In the genomic region with DNA sequence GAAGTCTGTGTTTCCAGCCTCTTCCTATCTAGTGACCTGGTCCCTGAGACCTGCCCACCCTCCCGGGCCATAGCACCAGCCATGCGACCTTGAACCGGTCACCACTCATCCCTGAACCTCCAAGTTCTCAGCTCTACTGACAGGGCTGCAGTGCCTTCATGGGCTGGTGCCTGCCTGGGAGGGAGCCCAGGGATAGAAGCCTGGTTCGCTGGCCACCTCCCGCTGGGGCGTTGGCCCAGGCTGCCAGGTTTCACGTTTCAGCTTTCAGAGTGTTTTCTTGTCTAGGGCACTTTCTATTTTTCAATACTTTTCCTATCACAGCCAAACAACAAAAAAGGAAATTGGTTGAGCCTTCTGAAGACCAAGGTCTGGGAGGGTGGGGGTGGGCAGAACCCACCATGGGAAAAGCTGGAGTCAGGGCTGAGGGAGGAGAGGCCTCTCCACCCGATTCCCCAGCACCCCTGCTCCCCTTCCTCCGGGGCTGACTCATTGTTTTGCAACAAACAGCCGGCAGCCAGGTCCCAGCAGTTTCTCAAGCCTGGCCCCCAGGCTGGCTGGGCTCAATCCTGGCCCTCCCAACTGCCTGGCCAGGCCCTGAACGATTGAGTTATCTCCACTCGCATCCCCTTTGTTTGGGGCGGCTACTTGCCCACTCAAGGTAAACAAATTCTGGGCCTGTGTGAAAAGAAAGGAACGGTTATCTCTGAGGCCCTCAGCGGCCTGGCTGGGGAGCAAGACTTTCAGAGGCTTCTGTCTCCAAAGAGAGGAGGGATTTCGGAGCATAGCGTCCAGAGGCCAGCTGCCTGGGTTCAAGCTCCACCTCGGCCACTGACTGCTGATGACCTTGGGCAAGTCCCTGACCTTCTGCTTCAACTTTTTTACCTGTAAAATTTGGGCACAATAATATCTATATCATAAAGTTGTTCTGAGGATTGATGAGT, we compare ENCODE assay signal across 8 cellular contexts. TPM values are rescaled to one million over a fixed set of nuclear protein-coding genes. Genes with fewer than 3 reads are reported as not detected.
DNase-seq lines count a peak whose midpoint lies in the region; ATAC-seq and TF ChIP-seq lines count a peak whose summit lies in the region.

No MANE protein-coding gene starts in this region.

- peak overlapping the region; percentile 69 for H2BK20ac ChIP-seq in IMR-90 (ENCODE audit: low read depth, low read length)

- no peak overlapping the region for H3K4me2 ChIP-seq in IMR-90 (ENCODE audit: low read depth, low read length)

- H2AK9ac ChIP-seq in IMR-90 (replicated peaks; ENCODE audit: low read depth, low read length, poor library complexity), result peak overlapping the region; percentile 79

- CTCF ChIA-PET in IMR-90 (lab: Yijun Ruan, JAX), result interaction anchor here (0.6 to 1.4 kb wide), 2 partner anchors 9 to 618 kb away, joined by 3 to 6 read pairs; no protein-coding TSS in a partner anchor

- peak overlapping the region; percentile 87 for H4K5ac ChIP-seq in IMR-90 (ENCODE audit: low read depth, low read length)

- no peaks in the 10 kb centered on the region for H3K36me3 ChIP-seq in CD4-positive, CD25-positive, alpha-beta regulatory T cell (ENCODE audit: control insufficient read depth, insufficient read depth, low read length)
- no peaks in the 10 kb centered on the region for H3K36me3 ChIP-seq in IMR-90 (ENCODE audit: control insufficient read depth, insufficient read depth, low read length)
- H3K36me3 ChIP-seq in effector memory CD4-positive, alpha-beta T cell (ENCODE audit: control insufficient read depth, insufficient read depth, low read length), result no peaks in the 10 kb centered on the region

- peak overlapping the region; percentile 81; the same call in 1 of the 2 replicates for H3K56ac ChIP-seq in IMR-90 (ENCODE audit: extremely low read depth, insufficient read depth, low read length)

- peak overlapping the region; percentile 67 for H3K9ac ChIP-seq in IMR-90 (ENCODE audit: low read depth, low read length)

- H4K91ac ChIP-seq in IMR-90 (ENCODE audit: insufficient read depth, low read depth, low read length), result peak overlapping the region; percentile 88

- no peaks in the 10 kb centered on the region for H3K27me3 Mint-ChIP-seq in CD4-positive, CD25-positive, alpha-beta regulatory T cell
- no peaks in the 10 kb centered on the region for H3K27me3 Mint-ChIP-seq in T-helper 1 cell treated with Interleukin-12 subunit alpha and Interleukin-12 subunit beta and Interleukin-4 antibody, amounts not matched to agents 30 μg/mL and 1 μg/mL, for 36 hours (ENCODE audit: low read depth)
- H3K27me3 Mint-ChIP-seq in memory B cell (no peaks in the 10 kb centered on the region), type B pancreatic cell (no peaks in the 10 kb centered on the region)

- no peak for TF ChIP-seq RAD21 in IMR-90 (IDR thresholded peaks at IDR 0.05; ENCODE audit: low read length)

- H3K27me3 ChIP-seq in CD4-positive, CD25-positive, alpha-beta regulatory T cell (ENCODE audit: control insufficient read depth, insufficient read depth, low read length), result no peaks in the 10 kb centered on the region
- H3K27me3 ChIP-seq in IMR-90 (ENCODE audit: control insufficient read depth, insufficient read depth, low read length), result no peaks in the 10 kb centered on the region
- no peaks in the 10 kb centered on the region for H3K27me3 ChIP-seq in effector memory CD4-positive, alpha-beta T cell (replicated peaks; ENCODE audit: control insufficient read depth, insufficient read depth, low read length, poor library complexity, severe bottlenecking)

- H3K27ac ChIP-seq in CD4-positive, CD25-positive, alpha-beta regulatory T cell (ENCODE audit: insufficient read depth, low read length, poor library complexity, severe bottlenecking), result peak overlapping the region; percentile 62
- H3K27ac ChIP-seq in IMR-90 (ENCODE audit: insufficient read depth, low read length), result peak overlapping the region; percentile 71
- H3K27ac ChIP-seq in effector memory CD4-positive, alpha-beta T cell (ENCODE audit: insufficient read depth, low read length, poor library complexity, severe bottlenecking), result peak overlapping the region; percentile 68

- peak in 1 of 3 donors; percentile 46 for DNase-seq in CD4-positive, CD25-positive, alpha-beta regulatory T cell
- DNase-seq in IMR-90, result peak; percentile 82
- DNase-seq in effector memory CD4-positive, alpha-beta T cell, result no peak
- DNase-seq in memory B cell (ENCODE audit: low spot score in 2 of 2), result no peak
- no peak for DNase-seq in type B pancreatic cell (ENCODE audit: extremely low spot score, unreplicated experiment)

- H3K4me3 ChIP-seq in CD4-positive, CD25-positive, alpha-beta regulatory T cell (ENCODE audit: low read depth, low read length), result no peak overlapping the region
- H3K4me3 ChIP-seq in IMR-90 (ENCODE audit: insufficient read depth, low read depth, low read length), result no peak overlapping the region
- no peak overlapping the region for H3K4me3 ChIP-seq in effector memory CD4-positive, alpha-beta T cell (ENCODE audit: insufficient read depth, low read depth, low read length, poor library complexity, severe bottlenecking)

- dilution Hi-C loops in IMR-90 (cut with HindIII; ENCODE audit: low sequenced_read_pairs, unreplicated experiment), result no loop called here

- peaks cover 7% of the 10 kb centered on the region; the same call in 1 of the 2 replicates for H3K9me1 ChIP-seq in IMR-90 (ENCODE audit: insufficient read depth, low read length)

- H4K8ac ChIP-seq in IMR-90 (ENCODE audit: low read depth in 2 of 2, low read length in 2 of 2), result peak overlapping the region; percentile 90 to 98

- H2BK5ac ChIP-seq in IMR-90 (ENCODE audit: low read depth, low read length, poor library complexity, severe bottlenecking), result peak overlapping the region; percentile 33

- H3K79me1 ChIP-seq in IMR-90 (ENCODE audit: low read depth in 1 of 2, low read length in 2 of 2), result no peaks in the 10 kb centered on the region

- H3K4ac ChIP-seq in IMR-90 (ENCODE audit: low read depth, low read length), result peak overlapping the region; percentile 68

- in situ Hi-C loops in IMR-90 (cut with MboI; ENCODE audit: low sequenced_read_pairs), result no loop called here

- H2AFZ ChIP-seq in IMR-90 (replicated peaks; ENCODE audit: low read length, poor library complexity), result peak overlapping the region; percentile 91

- no peak for TF ChIP-seq POLR2A in IMR-90 (IDR thresholded peaks at IDR 0.05; ENCODE audit: low read depth, low read length)

- BruUV-seq in IMR-90 (replicated peaks; lab: Mats Ljungman, UMichigan), result no TSS peak

- no peak for TF ChIP-seq CTCF in IMR-90 (conservative IDR thresholded peaks at IDR 0.05; ENCODE audit: low read depth, low read length)
- TF ChIP-seq CTCF in type B pancreatic cell (conservative IDR thresholded peaks at IDR 0.05), result no peak

- intact Hi-C loops in IMR-90 (cut with micrococcal nuclease), result loop anchor here (5.0 kb wide), 1 partner anchor 38 kb away; no protein-coding TSS in a partner anchor

- H3K4me1 Mint-ChIP-seq in CD4-positive, CD25-positive, alpha-beta regulatory T cell, result peaks cover 22 to 74% (median 49%) of the 10 kb centered on the region in 4 donors
- H3K4me1 Mint-ChIP-seq in T-helper 1 cell treated with Interleukin-12 subunit alpha and Interleukin-12 subunit beta and Interleukin-4 antibody, amounts not matched to agents 30 μg/mL and 1 μg/mL, for 36 hours (ENCODE audit: low read depth), result peaks cover 53% of the 10 kb centered on the region
- H3K4me1 Mint-ChIP-seq in memory B cell (peaks cover 35% of the 10 kb centered on the region), type B pancreatic cell (ENCODE audit: unreplicated experiment) (peaks cover 46% of the 10 kb centered on the region)

- H3K4me1 ChIP-seq in CD4-positive, CD25-positive, alpha-beta regulatory T cell (ENCODE audit: control insufficient read depth, insufficient read depth, low read length, poor library complexity, severe bottlenecking), result peaks cover 57% of the 10 kb centered on the region
- peaks cover 11% of the 10 kb centered on the region for H3K4me1 ChIP-seq in IMR-90 (ENCODE audit: control insufficient read depth, insufficient read depth, low read length)
- H3K4me1 ChIP-seq in effector memory CD4-positive, alpha-beta T cell (ENCODE audit: control insufficient read depth, insufficient read depth, low read length, poor library complexity, severe bottlenecking), result peaks cover 56% of the 10 kb centered on the region

- H3K23ac ChIP-seq in IMR-90 (ENCODE audit: low read depth, low read length), result peak overlapping the region; percentile 20; the same call in 1 of the 2 replicates

- no peaks in the 10 kb centered on the region for H3K9me3 ChIP-seq in CD4-positive, CD25-positive, alpha-beta regulatory T cell (ENCODE audit: control insufficient read depth in 2 of 2, low read length in 2 of 2)
- H3K9me3 ChIP-seq in IMR-90 (ENCODE audit: control insufficient read depth, insufficient read depth, low read length), result peaks cover 20% of the 10 kb centered on the region
- no peaks in the 10 kb centered on the region for H3K9me3 ChIP-seq in effector memory CD4-positive, alpha-beta T cell (ENCODE audit: control insufficient read depth, low read length)

- peak overlapping the region; percentile 90 for H2AK5ac ChIP-seq in IMR-90 (ENCODE audit: low read depth, low read length)

- H3K4me3 Mint-ChIP-seq in CD4-positive, CD25-positive, alpha-beta regulatory T cell, result peak overlapping the region in 3 of 4 donors; percentile 62 to 77 (median 76)
- H3K4me3 Mint-ChIP-seq in T-helper 1 cell treated with Interleukin-12 subunit alpha and Interleukin-12 subunit beta and Interleukin-4 antibody, amounts not matched to agents 30 μg/mL and 1 μg/mL, for 36 hours, result peak overlapping the region; percentile 4
- H3K4me3 Mint-ChIP-seq in memory B cell, result no peak overlapping the region
- peak overlapping the region; percentile 67 for H3K4me3 Mint-ChIP-seq in type B pancreatic cell

- no peaks in the 10 kb centered on the region for H4K20me1 ChIP-seq in IMR-90 (ENCODE audit: insufficient read depth, low read length)

- H3K14ac ChIP-seq in IMR-90 (replicated peaks; ENCODE audit: low read depth, low read length), result peak overlapping the region; percentile 71

- ATAC-seq in CD4-positive, CD25-positive, alpha-beta regulatory T cell (ENCODE audit: low read depth in 2 of 2), result no peak
- ATAC-seq in IMR-90 (ENCODE audit: low read depth), result peak; percentile 95
- ATAC-seq in memory B cell (ENCODE audit: low read depth), result no peak
- no peak for ATAC-seq in HG03175 (IDR thresholded peaks at IDR 0.05; ENCODE audit: unreplicated experiment)
- ATAC-seq in HG03095 (IDR thresholded peaks at IDR 0.05; ENCODE audit: unreplicated experiment), result no peak

- peak overlapping the region; percentile 91; the same call in 2 of the 3 replicates for H2BK15ac ChIP-seq in IMR-90 (ENCODE audit: low read depth, low read length)

- 33% methylated on average over 3 of the region's 18 CpGs; no CpG with 5 or more reads in 1 of the 2 experiments for WGBS in IMR-90 (ENCODE audit: extremely low coverage in 2 of 2, insufficient read length in 1 of 2), 2 experiments

- peak overlapping the region; percentile 75 for H3K18ac ChIP-seq in IMR-90 (ENCODE audit: low read depth, low read length)

- H3K9me3 Mint-ChIP-seq in CD4-positive, CD25-positive, alpha-beta regulatory T cell, result peaks cover 0 to 3% (median 0%) of the 10 kb centered on the region in 7 donors
- H3K9me3 Mint-ChIP-seq in T-helper 1 cell treated with Interleukin-12 subunit alpha and Interleukin-12 subunit beta and Interleukin-4 antibody, amounts not matched to agents 30 μg/mL and 1 μg/mL, for 36 hours, result no peaks in the 10 kb centered on the region
- H3K9me3 Mint-ChIP-seq in memory B cell (no peaks in the 10 kb centered on the region), type B pancreatic cell (peaks cover 3% of the 10 kb centered on the region)

- H3K36me3 Mint-ChIP-seq in CD4-positive, CD25-positive, alpha-beta regulatory T cell, result peaks cover 12% of the 10 kb centered on the region
- peaks cover 10% of the 10 kb centered on the region for H3K36me3 Mint-ChIP-seq in T-helper 1 cell treated with Interleukin-12 subunit alpha and Interleukin-12 subunit beta and Interleukin-4 antibody, amounts not matched to agents 30 μg/mL and 1 μg/mL, for 36 hours (ENCODE audit: low read depth)
- H3K36me3 Mint-ChIP-seq in memory B cell (peaks cover 6% of the 10 kb centered on the region), type B pancreatic cell (peaks cover 5% of the 10 kb centered on the region)

- H3K27ac Mint-ChIP-seq in CD4-positive, CD25-positive, alpha-beta regulatory T cell, result peak overlapping the region; percentile 95 to 99 (median 99)
- H3K27ac Mint-ChIP-seq in T-helper 1 cell treated with Interleukin-12 subunit alpha and Interleukin-12 subunit beta and Interleukin-4 antibody, amounts not matched to agents 30 μg/mL and 1 μg/mL, for 36 hours, result peak overlapping the region; percentile 89
- H3K27ac Mint-ChIP-seq in memory B cell (peak overlapping the region; percentile 83), type B pancreatic cell (peak overlapping the region; percentile 93)

- POLR2A ChIA-PET in IMR-90 (lab: Charles Lee; ENCODE audit: unreplicated experiment), result no interaction called here

- peak overlapping the region; percentile 60 for H2BK120ac ChIP-seq in IMR-90 (ENCODE audit: low read depth, low read length)

RNA-seq across cellular contexts. Expression of gene ZFP36L2, which starts 47.5 kb away (rescaled TPM):
- 874 TPM for total RNA-seq in CD4-positive, CD25-positive, alpha-beta regulatory T cell
- polyA plus RNA-seq in CD4-positive, CD25-positive, alpha-beta regulatory T cell, result 100 to 1,000 TPM; 119 to 155 (median 128) TPM
- total RNA-seq in IMR-90 (2012; rRNA removed) (1.8 and 2.2 TPM in 2 replicates), type B pancreatic cell (ENCODE audit: low replicate concordance) (198 and 437 TPM in 2 replicates)
- 20.1 and 20.8 TPM in 2 replicates for polyA plus RNA-seq in IMR-90 (2012; rRNA removed)
- polyA plus RNA-seq in IMR-90 (2012; cell fraction: cytosol; rRNA removed), result 8.6 and 34.8 TPM in 2 replicates
- polyA plus RNA-seq in IMR-90 (2012; cell fraction: nucleus; rRNA removed; ENCODE audit: low replicate concordance), result 19.6 and 31.4 TPM in 2 replicates

Comparison
In these comparisons a context has a peak if more than half of its experiments do, and no peak if none do; other contexts are left out.
1. RNA of gene ZFP36L2, which starts 47.5 kb away (total RNA-seq): 874 TPM in CD4-positive, CD25-positive, alpha-beta regulatory T cell (single experiment) and 198 to 437 TPM in type B pancreatic cell; 1.8 to 2.2 TPM in IMR-90; every median in the first group is over 10 times any median in the second.
2. Peak in every context shown above with its lines, with median percentiles within 50 percentile points of each other: H3K27ac ChIP-seq and H3K27ac Mint-ChIP-seq.